ENCODE assay signal across 27 cellular contexts in the genomic region with DNA sequence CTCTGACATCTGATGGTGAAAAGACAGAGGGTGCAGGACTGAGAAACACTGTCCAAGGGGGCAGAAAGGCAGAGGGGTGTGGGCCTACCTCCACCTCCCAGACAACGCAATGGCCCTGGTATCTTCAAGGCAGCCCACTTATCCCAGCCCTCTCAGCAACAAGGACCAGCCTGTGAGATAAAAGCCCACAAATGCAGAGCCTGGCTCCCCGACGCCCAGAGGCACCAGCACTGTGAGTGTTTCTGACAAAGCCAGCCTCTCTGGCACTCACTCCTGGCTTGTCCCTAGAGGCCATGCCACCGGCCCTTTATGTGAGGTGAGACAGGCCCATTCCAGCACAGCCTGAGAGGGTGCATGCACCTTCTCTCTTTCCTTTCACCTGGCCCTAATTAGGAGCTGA.
"Had no signal": no experiment of that assay in that cellular context is flagged by ENCODE, and none has a peak within 500 bp of the region (broad histone marks: within the 10 kb centered on the region; RNA-seq: fewer than 3 reads in every experiment).

No MANE protein-coding gene starts in this region.

- H3K36me3 ChIP-seq: ascending aorta, breast epithelium, Peyer's patch, SJSA1 had no signal

- H3K9me3 ChIP-seq: ascending aorta, breast epithelium, Peyer's patch, SJSA1 had no signal

- ATAC-seq: activated CD8-positive, alpha-beta T cell treated with anti-CD3 and anti-CD28 coated beads for 36 hours had no signal

- H3K4me1 ChIP-seq: ascending aorta, breast epithelium, Peyer's patch had no signal

- H3K27ac ChIP-seq: ascending aorta, breast epithelium, Peyer's patch, SJSA1 had no signal

- H3K27me3 ChIP-seq: ascending aorta, breast epithelium, Peyer's patch, SJSA1 had no signal

- H3K4me3 ChIP-seq: ascending aorta, breast epithelium, Peyer's patch, SJSA1 had no signal

- FAIRE-seq: TTC549 had no signal

- DNase-seq: activated CD4-positive, alpha-beta T cell treated with anti-CD3 and anti-CD28 coated beads, Interleukin-2, amount 10 ng/mL, durations not matched to agents 24 days and 14 days; activated CD4-positive, alpha-beta T cell treated with anti-CD3 and anti-CD28 coated beads, Interleukin-2, amount 50 U/mL, for 4 hours; activated gamma-delta T cell; activated naive CD4-positive, alpha-beta T cell treated with Interleukin-2 at 50 U/mL for 16 hours; activated naive CD8-positive, alpha-beta T cell treated with anti-CD3 and anti-CD28 coated beads, Interleukin-2, amount 10 ng/mL, durations not matched to agents 7 days and 5 days; activated T-cell treated with anti-CD3 and anti-CD28 coated beads, Interleukin-2, amount 50 U/mL, for 24 hours; amygdala; caudate nucleus; cerebellar nuclear complex; NCI-H1105; NCI-H1417 treated with DMSO at 0.1 percent for 48 hours; NCI-H1694 treated with DMSO at 0.1 percent for 48 hours; NCI-H2029; NCI-H2107; NCI-H2171; NCI-H510A; NCI-H748 treated with DMSO at 0.1 percent for 48 hours; NK-92 treated with Interleukin-12 subunit alpha and Interleukin-12 subunit beta, amount 100 ng/mL, for 24 hours; OCI-M1; Peyer's patch; RPMI8226; SHP77 treated with DMSO at 0.1 percent for 48 hours had no signal
